Comparison of ENCODE assay signal across 21 cellular contexts in genomic region chr12:16524378-16524777, GRCh38.
DNase-seq lines count a peak whose midpoint lies in the region; ATAC-seq, FAIRE-seq and TF ChIP-seq lines count a peak whose summit lies in the region.
"Had no signal": no experiment of that assay in that cellular context is flagged by ENCODE, and none has a peak within 500 bp of the region (broad histone marks: within the 10 kb centered on the region; RNA-seq: fewer than 3 reads in every experiment).

No MANE protein-coding gene starts in this region.

- H3K4me3 ChIP-seq in mammary epithelial cell (replicated peaks in 1 of 3; ENCODE audit: insufficient read depth in 1 of 3, low read depth in 2 of 3, low read length in 3 of 3): no peak overlapping the region
- H3K4me3 ChIP-seq: esophagus squamous epithelium, gastroesophageal sphincter, Peyer's patch, thyroid gland had no signal

- dilution Hi-C loops in mammary epithelial cell (cut with HindIII; ENCODE audit: low sequenced_read_pairs): no loop called here

- 100% methylated on average over 1 of the region's 1 CpG for WGBS in mammary epithelial cell (ENCODE audit: low coverage, missing lambda C conversion rate)

- no peak overlapping the region for H3K9ac ChIP-seq in mammary epithelial cell (ENCODE audit: insufficient read depth, low read length)

- in situ Hi-C loops in mammary epithelial cell (cut with MboI; ENCODE audit: low sequenced_read_pairs in 2 of 2): no loop called here

- CTCF ChIA-PET in mammary epithelial cell (lab: Charles Lee; ENCODE audit: low non-redundant PET): no interaction called here

- H3K27ac ChIP-seq in mammary epithelial cell (ENCODE audit: insufficient read depth, low read depth, low read length): peak overlapping the region; percentile 36
- H3K27ac ChIP-seq: esophagus squamous epithelium, gastroesophageal sphincter, Peyer's patch had no signal

- no peak for TF ChIP-seq CTCF in mammary epithelial cell (conservative IDR thresholded peaks at IDR 0.05 in 1 of 2, IDR thresholded peaks at IDR 0.05 in 1 of 2; ENCODE audit: extremely low read depth in 1 of 2, insufficient read depth in 1 of 2, low read depth in 1 of 2, low read length in 2 of 2)

- peak overlapping the region; percentile 11 for H2AFZ ChIP-seq in mammary epithelial cell (ENCODE audit: low read depth, low read length)

- no peaks in the 10 kb centered on the region for H4K20me1 ChIP-seq in mammary epithelial cell (ENCODE audit: insufficient read depth, low read length)

- H3K9me3 ChIP-seq in mammary epithelial cell (replicated peaks; ENCODE audit: insufficient read depth, low read length): no peaks in the 10 kb centered on the region
- H3K9me3 ChIP-seq: esophagus squamous epithelium, gastroesophageal sphincter, Peyer's patch, thyroid gland had no signal

- DNase-seq in HPDE6-E6E7 (ENCODE audit: extremely low spot score) (peak; percentile 36), NCI-H526 (lab: John Stamatoyannopoulos, UW) (peak; percentile 3 to 53), mammary epithelial cell (peak; percentile 76), renal cortical epithelial cell (ENCODE audit: low read depth) (peak; percentile 23), pons (ENCODE audit: low spot score) (no peak), frontal cortex (ENCODE audit: low spot score in 2 of 2) (no peak)
- DNase-seq: activated CD8-positive, alpha-beta memory T cell treated with anti-CD3 and anti-CD28 coated beads, Interleukin-2, amount 50 U/mL, for 4 hours; CD8-positive, alpha-beta T cell; effector CD8-positive, alpha-beta T cell; esophagus squamous epithelium; HCEC 1CT; kidney; mesendoderm; naive thymus-derived CD4-positive, alpha-beta T cell; NCI-H146; Peyer's patch; right cardiac atrium; thyroid gland had no signal

- H3K27me3 ChIP-seq in mammary epithelial cell (ENCODE audit: insufficient read depth, low read length): no peaks in the 10 kb centered on the region
- H3K27me3 ChIP-seq: esophagus squamous epithelium, gastroesophageal sphincter, Peyer's patch, thyroid gland had no signal

- peak overlapping the region; percentile 8 for H3K4me2 ChIP-seq in mammary epithelial cell (ENCODE audit: insufficient read depth, low read depth, low read length)

- no peak for FAIRE-seq in frontal cortex (lab: Jason Lieb, UNC)
- FAIRE-seq: kidney had no signal

- peaks cover 8% of the 10 kb centered on the region for H3K4me1 ChIP-seq in mammary epithelial cell (ENCODE audit: insufficient read depth, low read length)
- H3K4me1 ChIP-seq: esophagus squamous epithelium, Peyer's patch had no signal

- no peak for ATAC-seq in HG03457 (IDR thresholded peaks at IDR 0.05; ENCODE audit: unreplicated experiment)
- ATAC-seq: CD8-positive, alpha-beta T cell; gastroesophageal sphincter; naive thymus-derived CD4-positive, alpha-beta T cell; right cardiac atrium; SK-N-SH treated with all-trans-retinoic acid at 6 μM for 48 hours had no signal

- no peaks in the 10 kb centered on the region for H3K36me3 ChIP-seq in mammary epithelial cell (ENCODE audit: insufficient read depth, low read length)
- H3K36me3 ChIP-seq: esophagus squamous epithelium, gastroesophageal sphincter, Peyer's patch, thyroid gland had no signal

- BruUV-seq in mammary epithelial cell (replicated peaks; lab: Mats Ljungman, UMichigan): no TSS peak

- no peaks in the 10 kb centered on the region for H3K79me2 ChIP-seq in mammary epithelial cell (ENCODE audit: insufficient read depth, low read length)

- intact Hi-C loops in mammary epithelial cell (cut with micrococcal nuclease): no loop called here

Comparison
In these comparisons a context has a peak if more than half of its experiments do, and no peak if none do; other contexts are left out.
1. DNase-seq: peak in HPDE6-E6E7 (single experiment), NCI-H526 (2 of 2), mammary epithelial cell (single experiment) and renal cortical epithelial cell (single experiment); none in pons (single experiment) and frontal cortex (0 of 2).